20 cellular contexts compared by ENCODE assay signal in the genomic region with DNA sequence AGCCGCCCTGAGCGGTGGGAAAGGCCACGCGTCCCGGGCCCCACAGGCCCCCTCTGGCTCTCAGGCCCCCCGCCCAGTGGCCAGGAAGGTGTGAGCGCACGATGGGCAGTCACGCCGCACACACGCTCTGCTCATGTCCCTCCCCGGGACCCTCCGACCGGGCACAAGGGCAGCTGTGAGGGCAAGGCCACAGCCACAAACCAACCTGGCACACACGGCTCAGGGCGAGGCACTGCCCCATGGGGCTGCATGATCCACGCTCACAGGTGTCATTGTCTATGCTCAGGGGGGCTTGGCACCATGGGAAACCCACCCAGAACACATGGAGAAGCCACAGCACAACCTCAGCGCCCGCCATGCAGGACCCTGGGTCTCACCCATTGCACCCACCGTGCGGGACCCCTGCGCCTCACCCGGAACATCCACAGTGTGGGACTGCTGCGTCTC. TPM values are rescaled to one million over a fixed set of nuclear protein-coding genes. Genes with fewer than 3 reads are reported as not detected.
"Had no signal": no experiment of that assay in that cellular context is flagged by ENCODE, and none has a peak within 500 bp of the region (broad histone marks: within the 10 kb centered on the region; RNA-seq: fewer than 3 reads in every experiment).

No MANE protein-coding gene starts in this region.

- H3K36me3 ChIP-seq: gastrocnemius medialis had no signal

- DNase-seq: effector memory CD8-positive, alpha-beta T cell; gastrocnemius medialis; islet precursor cell; mammary epithelial cell; naive thymus-derived CD4-positive, alpha-beta T cell; nucleus accumbens; sigmoid colon; stimulated activated naive CD4-positive, alpha-beta T cell; stomach; substantia nigra; transverse colon had no signal

- H3K27me3 Mint-ChIP-seq: dendritic cell treated with granulocyte-macrophage colony-stimulating factor and Interleukin-4, amounts not matched to agents 40 ng/mL and 50 ng/mL, for 4 days; effector memory CD8-positive, alpha-beta T cell; naive thymus-derived CD4-positive, alpha-beta T cell; progenitor cell of endocrine pancreas had no signal

- H3K27me3 ChIP-seq: esophagus muscularis mucosa, gastrocnemius medialis, pancreas, sigmoid colon, stomach, transverse colon had no signal

- H3K4me3 ChIP-seq: esophagus muscularis mucosa, gastrocnemius medialis, pancreas, sigmoid colon, skin epidermis, stomach, thoracic aorta, transverse colon had no signal

- H3K27ac Mint-ChIP-seq: dendritic cell treated with granulocyte-macrophage colony-stimulating factor and Interleukin-4, amounts not matched to agents 40 ng/mL and 50 ng/mL, for 4 days; effector memory CD8-positive, alpha-beta T cell; naive thymus-derived CD4-positive, alpha-beta T cell; progenitor cell of endocrine pancreas had no signal

- H3K9me3 ChIP-seq: esophagus muscularis mucosa, gastrocnemius medialis, pancreas, sigmoid colon, stomach, thoracic aorta, transverse colon had no signal

- H3K4me1 Mint-ChIP-seq: naive thymus-derived CD4-positive, alpha-beta T cell had no signal

- H3K4me3 Mint-ChIP-seq: dendritic cell treated with granulocyte-macrophage colony-stimulating factor and Interleukin-4, amounts not matched to agents 40 ng/mL and 50 ng/mL, for 4 days; effector memory CD8-positive, alpha-beta T cell; naive thymus-derived CD4-positive, alpha-beta T cell; neural crest cell had no signal

- H3K9me3 Mint-ChIP-seq: dendritic cell treated with granulocyte-macrophage colony-stimulating factor and Interleukin-4, amounts not matched to agents 40 ng/mL and 50 ng/mL, for 4 days; effector memory CD8-positive, alpha-beta T cell; naive thymus-derived CD4-positive, alpha-beta T cell; neural crest cell had no signal

- H3K4me1 ChIP-seq: esophagus muscularis mucosa, gastrocnemius medialis, pancreas, sigmoid colon, stomach, transverse colon had no signal

- H3K27ac ChIP-seq: epithelial cell of prostate, esophagus muscularis mucosa, gastrocnemius medialis, pancreas, sigmoid colon, skin epidermis, stomach, thoracic aorta, transverse colon had no signal

- ATAC-seq: effector memory CD8-positive, alpha-beta T cell; gastrocnemius medialis; naive thymus-derived CD4-positive, alpha-beta T cell; pancreas had no signal

RNA-seq across cellular contexts. Expression of a gene that starts 52.0 kb away (rescaled TPM):
- total RNA-seq: gastrocnemius medialis, mononuclear cell had no signal
